1 cellular context compared by ENCODE assay signal in the genomic region with DNA sequence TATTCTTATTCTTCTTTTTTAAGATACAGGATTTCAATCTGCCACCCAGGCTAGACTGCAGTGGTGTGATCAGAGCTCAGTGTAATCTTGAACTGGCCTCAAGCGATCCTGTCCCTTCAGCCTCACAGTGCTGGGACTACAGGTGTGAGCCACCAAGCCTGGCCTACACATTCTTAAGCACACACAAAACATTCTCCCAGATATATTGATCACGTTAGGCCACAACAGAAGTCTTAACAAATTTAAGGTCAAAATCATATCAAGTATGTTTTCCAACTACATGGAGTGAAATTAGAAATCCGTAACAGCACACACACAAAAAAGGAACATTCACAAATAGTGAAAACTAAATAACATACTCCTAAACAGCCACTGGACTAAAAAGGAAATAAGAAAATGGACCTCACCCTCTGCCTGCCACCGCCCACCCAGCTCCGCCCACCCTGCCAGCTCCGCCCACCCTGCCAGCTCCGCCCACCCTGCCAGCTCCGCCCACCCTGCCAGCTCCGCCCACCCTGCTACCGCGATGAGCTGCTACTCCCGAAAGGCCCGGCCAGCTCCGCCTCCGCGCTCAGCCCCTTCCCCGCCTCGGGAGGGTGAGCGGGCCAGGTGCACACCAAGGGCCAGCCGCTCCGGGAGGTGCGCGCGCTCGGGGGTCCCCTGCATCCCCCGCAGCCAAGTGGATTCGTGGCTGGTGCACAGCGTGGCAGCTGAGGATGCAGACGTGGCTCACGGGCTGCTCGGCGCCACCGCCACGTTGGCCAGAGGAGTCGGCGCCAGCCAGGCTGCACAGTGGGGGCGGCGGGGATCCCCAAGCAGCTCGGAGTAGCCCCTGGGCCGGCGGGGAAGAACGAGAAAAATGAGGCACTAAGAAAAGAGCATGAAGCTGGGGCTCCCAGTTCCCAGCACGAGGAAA.
TF ChIP-seq lines count a peak whose summit lies in the region.

No MANE protein-coding gene starts in this region.

TF ChIP-seq in HepG2, 621 proteins besides CTCF, POLR2A, EP300 and RAD21 (continued from another document and continues in another):
- no peak for TF ChIP-seq TEAD2 (CRISPR knock-in tag; IDR thresholded peaks at IDR 0.05)
- TF ChIP-seq, protein P1, sequence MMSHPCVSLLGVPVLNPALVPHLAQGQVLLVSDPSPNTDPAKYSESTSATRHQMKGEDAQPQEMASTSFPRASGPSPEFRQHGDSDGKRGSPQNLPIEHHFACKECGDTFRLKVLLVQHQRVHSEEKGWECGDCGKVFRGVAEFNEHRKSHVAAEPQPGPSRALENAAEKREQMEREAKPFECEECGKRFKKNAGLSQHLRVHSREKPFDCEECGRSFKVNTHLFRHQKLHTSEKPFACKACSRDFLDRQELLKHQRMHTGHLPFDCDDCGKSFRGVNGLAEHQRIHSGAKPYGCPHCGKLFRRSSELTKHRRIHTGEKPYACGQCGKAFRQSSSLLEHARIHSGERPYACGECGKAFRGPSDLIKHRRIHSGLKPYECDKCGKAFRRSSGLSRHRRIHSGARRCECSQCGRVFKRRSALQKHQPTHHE (CRISPR knock-in tag; IDR thresholded peaks at IDR 0.05; ENCODE audit: borderline replicate concordance): peak; percentile 87
- TF ChIP-seq ZNF816 (CRISPR knock-in tag; IDR thresholded peaks at IDR 0.05; ENCODE audit: borderline replicate concordance): peak; percentile 92
- TF ChIP-seq SNAPC4 (CRISPR knock-in tag; IDR thresholded peaks at IDR 0.05): 0 out of 2 replicates have a peak, but pooled peaks have one; percentile 79
- 0 out of 2 replicates have a peak, but pooled peaks have one; percentile 46 for TF ChIP-seq ZNF720 (CRISPR knock-in tag; IDR thresholded peaks at IDR 0.05)
- peak; percentile 41; the same call in 1 of the 2 replicates for TF ChIP-seq ZNF296 (CRISPR knock-in tag; conservative IDR thresholded peaks at IDR 0.05)
- TF ChIP-seq ZNF772 (CRISPR knock-in tag; IDR thresholded peaks at IDR 0.05): peak; percentile 67; the same call in 1 of the 2 replicates
- TF ChIP-seq, protein P2, sequence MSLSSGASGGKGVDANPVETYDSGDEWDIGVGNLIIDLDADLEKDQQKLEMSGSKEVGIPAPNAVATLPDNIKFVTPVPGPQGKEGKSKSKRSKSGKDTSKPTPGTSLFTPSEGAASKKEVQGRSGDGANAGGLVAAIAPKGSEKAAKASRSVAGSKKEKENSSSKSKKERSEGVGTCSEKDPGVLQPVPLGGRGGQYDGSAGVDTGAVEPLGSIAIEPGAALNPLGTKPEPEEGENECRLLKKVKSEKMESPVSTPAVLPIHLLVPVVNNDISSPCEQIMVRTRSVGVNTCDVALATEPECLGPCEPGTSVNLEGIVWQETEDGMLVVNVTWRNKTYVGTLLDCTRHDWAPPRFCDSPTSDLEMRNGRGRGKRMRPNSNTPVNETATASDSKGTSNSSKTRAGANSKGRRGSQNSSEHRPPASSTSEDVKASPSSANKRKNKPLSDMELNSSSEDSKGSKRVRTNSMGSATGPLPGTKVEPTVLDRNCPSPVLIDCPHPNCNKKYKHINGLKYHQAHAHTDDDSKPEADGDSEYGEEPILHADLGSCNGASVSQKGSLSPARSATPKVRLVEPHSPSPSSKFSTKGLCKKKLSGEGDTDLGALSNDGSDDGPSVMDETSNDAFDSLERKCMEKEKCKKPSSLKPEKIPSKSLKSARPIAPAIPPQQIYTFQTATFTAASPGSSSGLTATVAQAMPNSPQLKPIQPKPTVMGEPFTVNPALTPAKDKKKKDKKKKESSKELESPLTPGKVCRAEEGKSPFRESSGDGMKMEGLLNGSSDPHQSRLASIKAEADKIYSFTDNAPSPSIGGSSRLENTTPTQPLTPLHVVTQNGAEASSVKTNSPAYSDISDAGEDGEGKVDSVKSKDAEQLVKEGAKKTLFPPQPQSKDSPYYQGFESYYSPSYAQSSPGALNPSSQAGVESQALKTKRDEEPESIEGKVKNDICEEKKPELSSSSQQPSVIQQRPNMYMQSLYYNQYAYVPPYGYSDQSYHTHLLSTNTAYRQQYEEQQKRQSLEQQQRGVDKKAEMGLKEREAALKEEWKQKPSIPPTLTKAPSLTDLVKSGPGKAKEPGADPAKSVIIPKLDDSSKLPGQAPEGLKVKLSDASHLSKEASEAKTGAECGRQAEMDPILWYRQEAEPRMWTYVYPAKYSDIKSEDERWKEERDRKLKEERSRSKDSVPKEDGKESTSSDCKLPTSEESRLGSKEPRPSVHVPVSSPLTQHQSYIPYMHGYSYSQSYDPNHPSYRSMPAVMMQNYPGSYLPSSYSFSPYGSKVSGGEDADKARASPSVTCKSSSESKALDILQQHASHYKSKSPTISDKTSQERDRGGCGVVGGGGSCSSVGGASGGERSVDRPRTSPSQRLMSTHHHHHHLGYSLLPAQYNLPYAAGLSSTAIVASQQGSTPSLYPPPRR (CRISPR knock-in tag; IDR thresholded peaks at IDR 0.05; ENCODE audit: borderline replicate concordance): peak; percentile 61; the same call in 1 of the 2 replicates
- no peak for TF ChIP-seq ZBTB21 (CRISPR knock-in tag; IDR thresholded peaks at IDR 0.05)
- TF ChIP-seq SP5 (CRISPR knock-in tag; IDR thresholded peaks at IDR 0.05; ENCODE audit: borderline replicate concordance, low read depth): peak; percentile 66
- TF ChIP-seq RNF2 (conservative IDR thresholded peaks at IDR 0.05; ENCODE audit: low read depth): peak; percentile 54; the same call in 1 of the 2 replicates
- TF ChIP-seq KMT2B (CRISPR knock-in tag; IDR thresholded peaks at IDR 0.05): peak; percentile 86
- peak; percentile 93; the same call in 1 of the 2 replicates for TF ChIP-seq GPN1 (CRISPR knock-in tag; IDR thresholded peaks at IDR 0.05; ENCODE audit: borderline replicate concordance)
- peak; percentile 98 for TF ChIP-seq PHF8 (CRISPR knock-in tag; IDR thresholded peaks at IDR 0.05)
- peak; percentile 55; the same call in 1 of the 2 replicates for TF ChIP-seq BCL6 (CRISPR knock-in tag; IDR thresholded peaks at IDR 0.05)
- 0 out of 2 replicates have a peak, but pooled peaks have one; percentile 39 for TF ChIP-seq IRF2 (CRISPR knock-in tag; IDR thresholded peaks at IDR 0.05)
- TF ChIP-seq FOXA3 (CRISPR knock-in tag; IDR thresholded peaks at IDR 0.05): 0 out of 2 replicates have a peak, but pooled peaks have one; percentile 20
- peak; percentile 66 for TF ChIP-seq ZNF143 (CRISPR knock-in tag; IDR thresholded peaks at IDR 0.05)
- peak; percentile 86; the same call in 1 of the 2 replicates for TF ChIP-seq SP140L (CRISPR knock-in tag; IDR thresholded peaks at IDR 0.05; ENCODE audit: borderline replicate concordance)
- TF ChIP-seq ZNF33B (CRISPR knock-in tag; IDR thresholded peaks at IDR 0.05): peak; percentile 70; the same call in 1 of the 2 replicates
- TF ChIP-seq ZNF572 (CRISPR knock-in tag; IDR thresholded peaks at IDR 0.05): peak; percentile 77
- peak; percentile 80 for TF ChIP-seq FOXO1 (CRISPR knock-in tag; IDR thresholded peaks at IDR 0.05)
- peak; percentile 71; the same call in 1 of the 2 replicates for TF ChIP-seq ATF5 (CRISPR knock-in tag; IDR thresholded peaks at IDR 0.05; ENCODE audit: low read depth)
- peak; percentile 86 for TF ChIP-seq ZBTB38 (CRISPR knock-in tag; IDR thresholded peaks at IDR 0.05)
- TF ChIP-seq NFAT5 (CRISPR knock-in tag; IDR thresholded peaks at IDR 0.05): peak; percentile 81
- 0 out of 2 replicates have a peak, but pooled peaks have one; percentile 16 for TF ChIP-seq GFI1 (CRISPR knock-in tag; IDR thresholded peaks at IDR 0.05; ENCODE audit: borderline replicate concordance)
- TF ChIP-seq SPEN (CRISPR knock-in tag; IDR thresholded peaks at IDR 0.05; ENCODE audit: low read depth): peak; percentile 87
- no peak for TF ChIP-seq IKZF1 (IDR thresholded peaks at IDR 0.05)
- TF ChIP-seq MTA3 (CRISPR knock-in tag; IDR thresholded peaks at IDR 0.05): no peak
- peak; percentile 38; the same call in 1 of the 2 replicates for TF ChIP-seq ERF (CRISPR knock-in tag; IDR thresholded peaks at IDR 0.05)
- no peak for TF ChIP-seq ZNF746 (CRISPR knock-in tag; IDR thresholded peaks at IDR 0.05)
- no peak for TF ChIP-seq ZNF672 (CRISPR knock-in tag; IDR thresholded peaks at IDR 0.05)
- TF ChIP-seq SMAD9 (CRISPR knock-in tag; IDR thresholded peaks at IDR 0.05): peak; percentile 82
- peak; percentile 53; the same call in 1 of the 2 replicates for TF ChIP-seq FOSL1 (CRISPR knock-in tag; IDR thresholded peaks at IDR 0.05; ENCODE audit: borderline replicate concordance)
- TF ChIP-seq, protein P3, sequence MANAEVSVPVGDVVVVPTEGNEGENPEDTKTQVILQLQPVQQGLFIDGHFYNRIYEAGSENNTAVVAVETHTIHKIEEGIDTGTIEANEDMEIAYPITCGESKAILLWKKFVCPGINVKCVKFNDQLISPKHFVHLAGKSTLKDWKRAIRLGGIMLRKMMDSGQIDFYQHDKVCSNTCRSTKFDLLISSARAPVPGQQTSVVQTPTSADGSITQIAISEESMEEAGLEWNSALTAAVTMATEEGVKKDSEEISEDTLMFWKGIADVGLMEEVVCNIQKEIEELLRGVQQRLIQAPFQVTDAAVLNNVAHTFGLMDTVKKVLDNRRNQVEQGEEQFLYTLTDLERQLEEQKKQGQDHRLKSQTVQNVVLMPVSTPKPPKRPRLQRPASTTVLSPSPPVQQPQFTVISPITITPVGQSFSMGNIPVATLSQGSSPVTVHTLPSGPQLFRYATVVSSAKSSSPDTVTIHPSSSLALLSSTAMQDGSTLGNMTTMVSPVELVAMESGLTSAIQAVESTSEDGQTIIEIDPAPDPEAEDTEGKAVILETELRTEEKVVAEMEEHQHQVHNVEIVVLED (CRISPR knock-in tag; IDR thresholded peaks at IDR 0.05; ENCODE audit: borderline replicate concordance): peak; percentile 35; the same call in 1 of the 2 replicates
- TF ChIP-seq NR0B2 (CRISPR knock-in tag; IDR thresholded peaks at IDR 0.05): peak; percentile 92
- TF ChIP-seq ZNF644 (CRISPR knock-in tag; IDR thresholded peaks at IDR 0.05; ENCODE audit: low read depth): no peak
